Comparison of ENCODE assay signal across 8 cellular contexts in genomic region chrX:19990225-19990518, GRCh38. TPM values are rescaled to one million over a fixed set of nuclear protein-coding genes. Genes with fewer than 3 reads are reported as not detected.
DNase-seq lines count a peak whose midpoint lies in the region; ATAC-seq and TF ChIP-seq lines count a peak whose summit lies in the region.

No MANE protein-coding gene starts in this region.

- H3K36me3 ChIP-seq in SU-DHL-6 (ENCODE audit: low read length), result no peaks in the 10 kb centered on the region
- no peaks in the 10 kb centered on the region for H3K36me3 ChIP-seq in parathyroid adenoma (ENCODE audit: control insufficient read depth, insufficient read depth, low read length)

- DNase-seq in stimulated activated CD8-positive, alpha-beta memory T cell treated with anti-CD3 and anti-CD28 coated beads, Interleukin-12 subunit alpha, Interleukin-12 subunit beta, amount 100 ng/mL, for 1 hour (ENCODE audit: low read depth), result peak; percentile 2
- DNase-seq in stimulated activated CD8-positive, alpha-beta memory T cell treated with anti-CD3 and anti-CD28 coated beads, Interleukin-4, amount 100 ng/mL, for 48 hours, result no peak
- DNase-seq in fibroblast of the aortic adventitia (ENCODE audit: low read depth) (no peak), occipital lobe (lab: John Stamatoyannopoulos, UW) (no peak), mesenteric fat pad (ENCODE audit: low spot score) (no peak)

- peak overlapping the region; percentile 64 for H3K9ac ChIP-seq in SU-DHL-6 (ENCODE audit: low read length)
- H3K9ac ChIP-seq in parathyroid adenoma, result no peak overlapping the region

- H3K79me2 ChIP-seq in SU-DHL-6 (ENCODE audit: insufficient read depth, low read length), result peaks cover 4% of the 10 kb centered on the region; the same call in 1 of the 2 replicates
- peaks cover 12% of the 10 kb centered on the region for H3K79me2 ChIP-seq in parathyroid adenoma

- TF ChIP-seq CTCF in SU-DHL-6 (IDR thresholded peaks at IDR 0.05; ENCODE audit: insufficient read depth, low read length, poor library complexity, severe bottlenecking) (no peak), fibroblast of the aortic adventitia (IDR thresholded peaks at IDR 0.05; ENCODE audit: insufficient read depth, low read length) (no peak), parathyroid adenoma (IDR thresholded peaks at IDR 0.05) (no peak)

- H3F3A ChIP-seq in SU-DHL-6 (ENCODE audit: insufficient read depth), result no peaks in the 10 kb centered on the region

- H3K4me1 ChIP-seq in parathyroid adenoma, result peaks cover 3% of the 10 kb centered on the region

- peak overlapping the region; percentile 74 for H3K4me2 ChIP-seq in SU-DHL-6 (ENCODE audit: low read depth, low read length, poor library complexity, severe bottlenecking)
- H3K4me2 ChIP-seq in parathyroid adenoma (ENCODE audit: low read length), result peak overlapping the region; percentile 63

- H3K27me3 ChIP-seq in SU-DHL-6 (ENCODE audit: low read length), result no peaks in the 10 kb centered on the region
- H3K27me3 ChIP-seq in parathyroid adenoma (ENCODE audit: control insufficient read depth, insufficient read depth, low read length), result no peaks in the 10 kb centered on the region

- H4K20me1 ChIP-seq in SU-DHL-6 (ENCODE audit: low read depth, low read length), result no peaks in the 10 kb centered on the region

- peak overlapping the region; percentile 71 for H3K4me3 ChIP-seq in SU-DHL-6 (ENCODE audit: insufficient read depth, low read length, poor library complexity, severe bottlenecking)
- H3K4me3 ChIP-seq in fibroblast of the aortic adventitia (ENCODE audit: low read depth, low read length), result peak overlapping the region; percentile 72
- peak overlapping the region; percentile 59 for H3K4me3 ChIP-seq in parathyroid adenoma (ENCODE audit: low read depth, low read length)

- no peaks in the 10 kb centered on the region for H3K9me2 ChIP-seq in SU-DHL-6 (replicated peaks; ENCODE audit: insufficient read depth, low read length)

- H3K27ac ChIP-seq in SU-DHL-6 (ENCODE audit: low read depth, low read length), result no peak overlapping the region
- H3K27ac ChIP-seq in parathyroid adenoma, result peak overlapping the region; percentile 34

- H2AFZ ChIP-seq in SU-DHL-6 (ENCODE audit: low read depth, low read length, severe bottlenecking) (no peak overlapping the region), parathyroid adenoma (peak overlapping the region; percentile 48)

- peak; percentile 34 for ATAC-seq in HG02885 (IDR thresholded peaks at IDR 0.05; ENCODE audit: poor library complexity, unreplicated experiment)

- H3K9me3 ChIP-seq in SU-DHL-6 (ENCODE audit: insufficient read depth, low read length), result no peaks in the 10 kb centered on the region
- H3K9me3 ChIP-seq in parathyroid adenoma (ENCODE audit: control insufficient read depth, low read length), result no peaks in the 10 kb centered on the region

RNA-seq across cellular contexts. Expression of gene BCLAF3, which starts 0.7 kb away (rescaled TPM):
- total RNA-seq in fibroblast of the aortic adventitia (ENCODE audit: low replicate concordance), result 8.0 and 11.0 TPM in 2 replicates
- total RNA-seq in occipital lobe, result 53.3 TPM
- 10.0 TPM for total RNA-seq in mesenteric fat pad
